Comparison of ENCODE assay signal across 8 cellular contexts in genomic region chr17:75693500-75694481, GRCh38. TPM values are rescaled to one million over a fixed set of nuclear protein-coding genes. Genes with fewer than 3 reads are reported as not detected.
DNase-seq lines count a peak whose midpoint lies in the region; ATAC-seq and TF ChIP-seq lines count a peak whose summit lies in the region.

No MANE protein-coding gene starts in this region.

- no peaks in the 10 kb centered on the region for H3K27me3 Mint-ChIP-seq in central memory CD8-positive, alpha-beta T cell

- DNase-seq in MG63 (peak; percentile 51), kidney tubule cell (ENCODE audit: low spot score) (peak; percentile 90), thyroid gland (peak; percentile 81 to 93), DMS153 treated with DMSO at 0.1 percent for 48 hours (lab: John Stamatoyannopoulos, UW; ENCODE audit: unreplicated experiment) (no peak), COR-L47 (lab: John Stamatoyannopoulos, UW) (no peak)
- no peak for DNase-seq in central memory CD8-positive, alpha-beta T cell (ENCODE audit: low spot score in 2 of 2)
- DNase-seq in activated naive CD4-positive, alpha-beta T cell treated with Interleukin-2 at 50 U/mL for 16 hours: no peak

- WGBS in thyroid gland, 2 donors: 58 to 59% methylated on average over 17 to 19 of the region's 19 CpGs

- peaks cover 13 to 39% of the 10 kb centered on the region in 2 donors for H3K4me1 ChIP-seq in thyroid gland

- H3K9me3 ChIP-seq in MG63 (no peaks in the 10 kb centered on the region), thyroid gland (no peaks in the 10 kb centered on the region)

- H3K4me3 ChIP-seq in MG63: no peak overlapping the region
- H3K4me3 ChIP-seq in thyroid gland (replicated peaks in 1 of 3): no peak overlapping the region

- H3K36me3 Mint-ChIP-seq in central memory CD8-positive, alpha-beta T cell (ENCODE audit: insufficient read depth): peaks cover 37% of the 10 kb centered on the region

- ATAC-seq in central memory CD8-positive, alpha-beta T cell (replicated peaks; ENCODE audit: extremely low read depth, poor library complexity, severe bottlenecking): no peak
- no peak for ATAC-seq in HG02885 (IDR thresholded peaks at IDR 0.05; ENCODE audit: poor library complexity, unreplicated experiment)

- H3K4me3 Mint-ChIP-seq in central memory CD8-positive, alpha-beta T cell: no peak overlapping the region

- peak overlapping the region; percentile 50 for H3K27ac Mint-ChIP-seq in central memory CD8-positive, alpha-beta T cell (ENCODE audit: low read depth)

- TF ChIP-seq POLR2A in thyroid gland (IDR thresholded peaks at IDR 0.05): no peak

- peak in 4 of 6 experiments; percentile 8 to 28 (median 26) for TF ChIP-seq CTCF in thyroid gland (IDR thresholded peaks at IDR 0.05)

- H3K9me3 Mint-ChIP-seq in central memory CD8-positive, alpha-beta T cell: no peaks in the 10 kb centered on the region

- H3K27ac ChIP-seq in thyroid gland: peak overlapping the region in 2 of 3 donors; percentile 30 to 34

- H3K36me3 ChIP-seq in MG63 (peaks cover 55% of the 10 kb centered on the region), thyroid gland (no peaks in the 10 kb centered on the region)

- H3K4me1 Mint-ChIP-seq in central memory CD8-positive, alpha-beta T cell: peaks cover 44% of the 10 kb centered on the region

- intact Hi-C loops in thyroid gland (cut with DNase I): no loop called here

- H3K27me3 ChIP-seq in MG63 (no peaks in the 10 kb centered on the region), thyroid gland (no peaks in the 10 kb centered on the region)

RNA-seq across cellular contexts. Expression of gene SAP30BP, which starts 26.7 kb away (rescaled TPM):
- 105 and 108 TPM in 2 replicates for total RNA-seq in MG63 (2014; rRNA removed; shearing (Covaris generic); ENCODE audit: low replicate concordance)
- total RNA-seq in thyroid gland: 10 to 100 TPM; 52.5 to 83.6 (median 72.7) TPM

RNA-seq across cellular contexts. Expression of gene RECQL5, which starts 26.8 kb away (rescaled TPM):
- 16.8 and 23.0 TPM in 2 replicates for total RNA-seq in MG63 (2014; rRNA removed; shearing (Covaris generic); ENCODE audit: low replicate concordance)
- 10 to 100 TPM; 41.9 to 91.8 (median 70.1) TPM for total RNA-seq in thyroid gland

RNA-seq across cellular contexts. Expression of gene ITGB4, which starts 27.5 kb away (rescaled TPM):
- total RNA-seq in MG63 (2014; rRNA removed; shearing (Covaris generic); ENCODE audit: low replicate concordance): not detected in 2 replicates
- total RNA-seq in thyroid gland: 10 to 100 TPM; 19.7 to 27.3 (median 23.1) TPM

Comparison
In these comparisons a context has a peak if more than half of its experiments do, and no peak if none do; other contexts are left out.
1. DNase-seq: peak in MG63 (single experiment), kidney tubule cell (single experiment) and thyroid gland (2 of 2); none in central memory CD8-positive, alpha-beta T cell (0 of 2), activated naive CD4-positive, alpha-beta T cell treated with Interleukin-2 at 50 U/mL for 16 hours (single experiment), DMS153 treated with DMSO at 0.1 percent for 48 hours (single experiment) and COR-L47 (single experiment).
2. RNA of gene ITGB4, which starts 27.5 kb away (total RNA-seq): 19.7 to 27.3 TPM in thyroid gland; not detected in MG63; every median in the first group is over 10 times any median in the second.